Comparison of ENCODE assay signal across 1 cellular context in the genomic region with DNA sequence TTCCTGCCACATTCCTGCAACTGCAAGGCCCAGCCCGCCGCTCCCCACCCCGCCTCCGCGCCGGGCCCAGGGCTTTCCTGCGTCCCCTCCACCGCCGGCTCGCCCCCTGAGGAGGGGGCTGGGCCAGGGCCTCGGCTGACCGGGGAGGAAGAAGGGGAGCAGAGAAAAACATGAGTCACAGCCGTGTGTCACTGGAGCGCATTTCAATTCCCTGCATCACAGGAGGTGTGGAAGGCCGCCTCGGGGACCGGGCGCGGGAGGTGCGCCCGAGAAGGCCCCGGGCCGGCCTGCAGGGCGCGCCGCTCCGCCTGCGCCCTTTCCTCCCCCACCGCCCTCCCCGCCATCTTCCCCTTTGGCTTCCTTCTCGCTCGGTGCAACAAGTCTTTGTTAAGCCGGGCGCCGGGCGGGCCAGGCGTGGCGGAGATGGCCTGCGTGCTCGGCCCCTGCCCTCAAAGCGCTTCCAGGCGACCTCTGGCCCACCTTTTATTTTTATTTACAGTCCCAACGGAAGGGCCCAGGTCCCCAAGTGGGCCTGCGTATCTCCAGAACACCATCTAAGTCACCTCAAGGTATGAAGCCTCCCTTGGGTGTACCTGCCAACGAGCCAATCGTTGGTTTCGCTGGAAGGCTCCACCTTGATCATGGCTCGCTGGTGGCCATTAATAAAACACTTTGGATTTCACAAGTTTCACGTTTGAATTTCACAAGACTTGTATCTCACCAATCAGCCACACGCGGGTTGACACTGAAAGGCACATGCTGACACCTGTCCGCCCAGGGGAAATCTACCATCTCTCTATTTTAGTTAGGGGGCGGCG.
TF ChIP-seq lines count a peak whose summit lies in the region.

No MANE protein-coding gene starts in this region.

TF ChIP-seq in K562, 482 proteins besides CTCF, POLR2A, EP300 and RAD21 (continued from another document and continues in another):
- TF ChIP-seq, protein P1, sequence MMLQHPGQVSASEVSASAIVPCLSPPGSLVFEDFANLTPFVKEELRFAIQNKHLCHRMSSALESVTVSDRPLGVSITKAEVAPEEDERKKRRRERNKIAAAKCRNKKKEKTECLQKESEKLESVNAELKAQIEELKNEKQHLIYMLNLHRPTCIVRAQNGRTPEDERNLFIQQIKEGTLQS (IDR thresholded peaks at IDR 0.05) = peak; percentile 79
- TF ChIP-seq, protein P1 (CRISPR knock-in tag; conservative IDR thresholded peaks at IDR 0.05) = peak; percentile 53; the same call in 1 of the 2 replicates
- TF ChIP-seq ZNF551 (CRISPR knock-in tag; IDR thresholded peaks at IDR 0.05) = no peak
- TF ChIP-seq, protein P2, sequence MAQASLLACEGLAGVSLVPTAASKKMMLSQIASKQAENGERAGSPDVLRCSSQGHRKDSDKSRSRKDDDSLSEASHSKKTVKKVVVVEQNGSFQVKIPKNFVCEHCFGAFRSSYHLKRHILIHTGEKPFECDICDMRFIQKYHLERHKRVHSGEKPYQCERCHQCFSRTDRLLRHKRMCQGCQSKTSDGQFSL (CRISPR knock-in tag; IDR thresholded peaks at IDR 0.05) = no peak
- TF ChIP-seq, protein P2 (tag; IDR thresholded peaks at IDR 0.05) = peak in 1 of 2 experiments; percentile 24; a peak in 1 of 4 replicates
- TF ChIP-seq PRPF4 (IDR thresholded peaks at IDR 0.05; ENCODE audit: insufficient read depth, low read depth, low read length, poor library complexity, severe bottlenecking) = no peak
- TF ChIP-seq NFYB (IDR thresholded peaks at IDR 0.05; ENCODE audit: extremely low read depth, insufficient read length) = no peak
- TF ChIP-seq PHTF2 (CRISPR knock-in tag; IDR thresholded peaks at IDR 0.05) = no peak
- TF ChIP-seq, protein P3, sequence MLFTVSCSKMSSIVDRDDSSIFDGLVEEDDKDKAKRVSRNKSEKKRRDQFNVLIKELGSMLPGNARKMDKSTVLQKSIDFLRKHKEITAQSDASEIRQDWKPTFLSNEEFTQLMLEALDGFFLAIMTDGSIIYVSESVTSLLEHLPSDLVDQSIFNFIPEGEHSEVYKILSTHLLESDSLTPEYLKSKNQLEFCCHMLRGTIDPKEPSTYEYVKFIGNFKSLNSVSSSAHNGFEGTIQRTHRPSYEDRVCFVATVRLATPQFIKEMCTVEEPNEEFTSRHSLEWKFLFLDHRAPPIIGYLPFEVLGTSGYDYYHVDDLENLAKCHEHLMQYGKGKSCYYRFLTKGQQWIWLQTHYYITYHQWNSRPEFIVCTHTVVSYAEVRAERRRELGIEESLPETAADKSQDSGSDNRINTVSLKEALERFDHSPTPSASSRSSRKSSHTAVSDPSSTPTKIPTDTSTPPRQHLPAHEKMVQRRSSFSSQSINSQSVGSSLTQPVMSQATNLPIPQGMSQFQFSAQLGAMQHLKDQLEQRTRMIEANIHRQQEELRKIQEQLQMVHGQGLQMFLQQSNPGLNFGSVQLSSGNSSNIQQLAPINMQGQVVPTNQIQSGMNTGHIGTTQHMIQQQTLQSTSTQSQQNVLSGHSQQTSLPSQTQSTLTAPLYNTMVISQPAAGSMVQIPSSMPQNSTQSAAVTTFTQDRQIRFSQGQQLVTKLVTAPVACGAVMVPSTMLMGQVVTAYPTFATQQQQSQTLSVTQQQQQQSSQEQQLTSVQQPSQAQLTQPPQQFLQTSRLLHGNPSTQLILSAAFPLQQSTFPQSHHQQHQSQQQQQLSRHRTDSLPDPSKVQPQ (CRISPR knock-in tag; IDR thresholded peaks at IDR 0.05; ENCODE audit: borderline replicate concordance) = no peak
- no peak for TF ChIP-seq LCOR (CRISPR knock-in tag; IDR thresholded peaks at IDR 0.05)
- no peak for TF ChIP-seq ELK1 (CRISPR knock-in tag; IDR thresholded peaks at IDR 0.05)
- no peak for TF ChIP-seq RFX7 (CRISPR knock-in tag; IDR thresholded peaks at IDR 0.05)
- no peak for TF ChIP-seq ZNF408 (CRISPR knock-in tag; IDR thresholded peaks at IDR 0.05; ENCODE audit: low read depth)
- no peak for TF ChIP-seq MAFK (IDR thresholded peaks at IDR 0.05; ENCODE audit: low read length)
- TF ChIP-seq SREBF2 (CRISPR knock-in tag; IDR thresholded peaks at IDR 0.05) = peak; percentile 16; the same call in 1 of the 2 replicates
- TF ChIP-seq SOX6 (IDR thresholded peaks at IDR 0.05) = no peak; the same call in 1 of the 2 replicates
- no peak for TF ChIP-seq ZNF24 (IDR thresholded peaks at IDR 0.05)
- TF ChIP-seq, protein P4, sequence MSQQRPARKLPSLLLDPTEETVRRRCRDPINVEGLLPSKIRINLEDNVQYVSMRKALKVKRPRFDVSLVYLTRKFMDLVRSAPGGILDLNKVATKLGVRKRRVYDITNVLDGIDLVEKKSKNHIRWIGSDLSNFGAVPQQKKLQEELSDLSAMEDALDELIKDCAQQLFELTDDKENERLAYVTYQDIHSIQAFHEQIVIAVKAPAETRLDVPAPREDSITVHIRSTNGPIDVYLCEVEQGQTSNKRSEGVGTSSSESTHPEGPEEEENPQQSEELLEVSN (IDR thresholded peaks at IDR 0.05; ENCODE audit: borderline replicate concordance in 1 of 2, extremely low read depth in 1 of 2, insufficient read depth in 1 of 2, insufficient read length in 1 of 2, low read depth in 1 of 2, low read length in 1 of 2, poor library complexity in 1 of 2, severe bottlenecking in 1 of 2) = peak in 1 of 2 experiments; percentile 72
- TF ChIP-seq, protein P5, sequence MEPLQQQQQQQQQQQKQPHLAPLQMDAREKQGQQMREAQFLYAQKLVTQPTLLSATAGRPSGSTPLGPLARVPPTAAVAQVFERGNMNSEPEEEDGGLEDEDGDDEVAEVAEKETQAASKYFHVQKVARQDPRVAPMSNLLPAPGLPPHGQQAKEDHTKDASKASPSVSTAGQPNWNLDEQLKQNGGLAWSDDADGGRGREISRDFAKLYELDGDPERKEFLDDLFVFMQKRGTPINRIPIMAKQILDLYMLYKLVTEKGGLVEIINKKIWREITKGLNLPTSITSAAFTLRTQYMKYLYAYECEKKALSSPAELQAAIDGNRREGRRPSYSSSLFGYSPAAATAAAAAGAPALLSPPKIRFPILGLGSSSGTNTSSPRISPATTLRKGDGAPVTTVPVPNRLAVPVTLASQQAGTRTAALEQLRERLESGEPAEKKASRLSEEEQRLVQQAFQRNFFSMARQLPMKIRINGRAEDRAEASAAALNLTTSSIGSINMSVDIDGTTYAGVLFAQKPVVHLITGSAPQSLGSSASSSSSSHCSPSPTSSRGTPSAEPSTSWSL (CRISPR knock-in tag; IDR thresholded peaks at IDR 0.05; ENCODE audit: borderline replicate concordance) = no peak
- peak; percentile 6 for TF ChIP-seq ZNF146 (CRISPR knock-in tag; IDR thresholded peaks at IDR 0.05; ENCODE audit: unreplicated experiment)
- TF ChIP-seq ZNF445 (CRISPR knock-in tag; IDR thresholded peaks at IDR 0.05; ENCODE audit: low read depth) = no peak
- TF ChIP-seq ZFPM2 (CRISPR knock-in tag; IDR thresholded peaks at IDR 0.05) = no peak
- peak; percentile 27 for TF ChIP-seq NFIC (IDR thresholded peaks at IDR 0.05)
- TF ChIP-seq MYC (IDR thresholded peaks at IDR 0.05; ENCODE audit: low read depth, low read length) = peak; percentile 50
- TF ChIP-seq MYC (CRISPR knock-in tag; IDR thresholded peaks at IDR 0.05; ENCODE audit: borderline replicate concordance, low read depth) = peak; percentile 69; the same call in 1 of the 2 replicates
- TF ChIP-seq TAF9B (IDR thresholded peaks at IDR 0.05; ENCODE audit: partially characterized antibody) = no peak
- TF ChIP-seq ZNF133 (CRISPR knock-in tag; IDR thresholded peaks at IDR 0.05) = no peak
- no peak for TF ChIP-seq ZBTB2 (IDR thresholded peaks at IDR 0.05)
- TF ChIP-seq CREBBP (IDR thresholded peaks at IDR 0.05; ENCODE audit: low read depth, low read length) = no peak
- no peak for TF ChIP-seq POU5F1 (IDR thresholded peaks at IDR 0.05; ENCODE audit: borderline replicate concordance, low read depth, low read length, partially characterized antibody)
- TF ChIP-seq ATF7 (IDR thresholded peaks at IDR 0.05) = no peak; the same call in 1 of the 2 replicates
- no peak for TF ChIP-seq CUX1 (CRISPR knock-in tag; IDR thresholded peaks at IDR 0.05)
- no peak for TF ChIP-seq CCAR2 (IDR thresholded peaks at IDR 0.05; ENCODE audit: low read depth, low read length)
- TF ChIP-seq GABPB2 (CRISPR knock-in tag; conservative IDR thresholded peaks at IDR 0.05) = peak; percentile 63
- TF ChIP-seq, protein P6, sequence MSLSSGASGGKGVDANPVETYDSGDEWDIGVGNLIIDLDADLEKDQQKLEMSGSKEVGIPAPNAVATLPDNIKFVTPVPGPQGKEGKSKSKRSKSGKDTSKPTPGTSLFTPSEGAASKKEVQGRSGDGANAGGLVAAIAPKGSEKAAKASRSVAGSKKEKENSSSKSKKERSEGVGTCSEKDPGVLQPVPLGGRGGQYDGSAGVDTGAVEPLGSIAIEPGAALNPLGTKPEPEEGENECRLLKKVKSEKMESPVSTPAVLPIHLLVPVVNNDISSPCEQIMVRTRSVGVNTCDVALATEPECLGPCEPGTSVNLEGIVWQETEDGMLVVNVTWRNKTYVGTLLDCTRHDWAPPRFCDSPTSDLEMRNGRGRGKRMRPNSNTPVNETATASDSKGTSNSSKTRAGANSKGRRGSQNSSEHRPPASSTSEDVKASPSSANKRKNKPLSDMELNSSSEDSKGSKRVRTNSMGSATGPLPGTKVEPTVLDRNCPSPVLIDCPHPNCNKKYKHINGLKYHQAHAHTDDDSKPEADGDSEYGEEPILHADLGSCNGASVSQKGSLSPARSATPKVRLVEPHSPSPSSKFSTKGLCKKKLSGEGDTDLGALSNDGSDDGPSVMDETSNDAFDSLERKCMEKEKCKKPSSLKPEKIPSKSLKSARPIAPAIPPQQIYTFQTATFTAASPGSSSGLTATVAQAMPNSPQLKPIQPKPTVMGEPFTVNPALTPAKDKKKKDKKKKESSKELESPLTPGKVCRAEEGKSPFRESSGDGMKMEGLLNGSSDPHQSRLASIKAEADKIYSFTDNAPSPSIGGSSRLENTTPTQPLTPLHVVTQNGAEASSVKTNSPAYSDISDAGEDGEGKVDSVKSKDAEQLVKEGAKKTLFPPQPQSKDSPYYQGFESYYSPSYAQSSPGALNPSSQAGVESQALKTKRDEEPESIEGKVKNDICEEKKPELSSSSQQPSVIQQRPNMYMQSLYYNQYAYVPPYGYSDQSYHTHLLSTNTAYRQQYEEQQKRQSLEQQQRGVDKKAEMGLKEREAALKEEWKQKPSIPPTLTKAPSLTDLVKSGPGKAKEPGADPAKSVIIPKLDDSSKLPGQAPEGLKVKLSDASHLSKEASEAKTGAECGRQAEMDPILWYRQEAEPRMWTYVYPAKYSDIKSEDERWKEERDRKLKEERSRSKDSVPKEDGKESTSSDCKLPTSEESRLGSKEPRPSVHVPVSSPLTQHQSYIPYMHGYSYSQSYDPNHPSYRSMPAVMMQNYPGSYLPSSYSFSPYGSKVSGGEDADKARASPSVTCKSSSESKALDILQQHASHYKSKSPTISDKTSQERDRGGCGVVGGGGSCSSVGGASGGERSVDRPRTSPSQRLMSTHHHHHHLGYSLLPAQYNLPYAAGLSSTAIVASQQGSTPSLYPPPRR (CRISPR knock-in tag; IDR thresholded peaks at IDR 0.05; ENCODE audit: borderline replicate concordance) = no peak
